In genomic region chr17:43220511-43221125, GRCh38 we compare ENCODE assay signal across 25 cellular contexts. TPM values are rescaled to one million over a fixed set of nuclear protein-coding genes. Genes with fewer than 3 reads are reported as not detected.
"Had no signal": no experiment of that assay in that cellular context is flagged by ENCODE, and none has a peak within 500 bp of the region (broad histone marks: within the 10 kb centered on the region; RNA-seq: fewer than 3 reads in every experiment).

No MANE protein-coding gene starts in this region.

- H3K4me3 Mint-ChIP-seq: activated T-cell treated with anti-CD3 and anti-CD28 coated beads, Interleukin-2, amount 50 U/mL, for 24 hours; activated T-helper 17 cell treated with anti-CD3 and anti-CD28 coated beads, Interleukin-2, amount 50 U/mL, for 72 hours; brain; neural crest cell; stimulated activated naive CD8-positive, alpha-beta T cell treated with anti-CD3 and anti-CD28 coated beads, Interleukin-15, amount 100 ng/mL, for 72 hours had no signal

- H3K36me3 ChIP-seq: WERI-Rb-1 had no signal

- H3K27ac Mint-ChIP-seq: activated T-cell treated with anti-CD3 and anti-CD28 coated beads, Interleukin-2, amount 50 U/mL, for 24 hours; brain; progenitor cell of endocrine pancreas had no signal

- H3K4me1 ChIP-seq: esophagus squamous epithelium, gastrocnemius medialis, transverse colon, vagina had no signal

- H3K9me3 Mint-ChIP-seq: activated naive CD4-positive, alpha-beta T cell treated with anti-CD3 and anti-CD28 coated beads, Interleukin-2, amount 50 U/mL, for 72 hours; activated T-cell treated with anti-CD3 and anti-CD28 coated beads, Interleukin-2, amount 50 U/mL, for 24 hours; activated T-helper 17 cell treated with anti-CD3 and anti-CD28 coated beads, Interleukin-2, amount 50 U/mL, for 72 hours; neural crest cell; stimulated activated naive CD8-positive, alpha-beta T cell treated with anti-CD3 and anti-CD28 coated beads, Interleukin-15, amount 100 ng/mL, for 72 hours had no signal

- H3K4me3 ChIP-seq: esophagus squamous epithelium, gastrocnemius medialis, transverse colon, vagina had no signal

- ATAC-seq: activated naive CD4-positive, alpha-beta T cell treated with anti-CD3 and anti-CD28 coated beads, Interleukin-2, amount 50 U/mL, for 72 hours; activated T-helper 17 cell treated with anti-CD3 and anti-CD28 coated beads, Interleukin-2, amount 50 U/mL, for 72 hours; gastrocnemius medialis; left ventricle myocardium superior; stimulated activated naive CD8-positive, alpha-beta T cell treated with anti-CD3 and anti-CD28 coated beads, Interleukin-15, amount 100 ng/mL, for 72 hours had no signal

- H3K27ac ChIP-seq: esophagus squamous epithelium, gastrocnemius medialis, transverse colon, vagina, WERI-Rb-1 had no signal

- DNase-seq: activated CD4-positive, CD25-positive, alpha-beta regulatory T cell treated with anti-CD3 and anti-CD28 coated beads, Interleukin-2, amount 50 U/mL, for 72 hours; activated CD8-positive, alpha-beta memory T cell treated with anti-CD3 and anti-CD28 coated beads for 24 hours; activated CD8-positive, alpha-beta memory T cell treated with anti-CD3 and anti-CD28 coated beads, Interleukin-2, amount 50 U/mL, for 4 hours; activated T-cell treated with anti-CD3 and anti-CD28 coated beads, Interleukin-2, amount 50 U/mL, for 24 hours; caudate nucleus; esophagus squamous epithelium; gastrocnemius medialis; hypothalamus; left ventricle myocardium superior; retina; stimulated activated CD4-positive, alpha-beta T cell treated with anti-CD3 and anti-CD28 coated beads, Interleukin-12 subunit alpha, Interleukin-12 subunit beta, amount 100 ng/mL, for 4 hours; stimulated activated CD4-positive, alpha-beta T cell treated with anti-CD3 and anti-CD28 coated beads, Interleukin-4, amount 100 ng/mL, for 4 hours; stimulated activated naive CD8-positive, alpha-beta T cell treated with anti-CD3 and anti-CD28 coated beads, Interleukin-15, amount 100 ng/mL, for 72 hours; transverse colon; WERI-Rb-1 had no signal

- H3K4me1 Mint-ChIP-seq: brain had no signal

- H3K27me3 ChIP-seq: esophagus squamous epithelium, gastrocnemius medialis, transverse colon, vagina had no signal

- H3K9me3 ChIP-seq: esophagus squamous epithelium, gastrocnemius medialis, transverse colon, vagina had no signal

- FAIRE-seq: TTC549 had no signal

- H3K27me3 Mint-ChIP-seq: activated T-cell treated with anti-CD3 and anti-CD28 coated beads, Interleukin-2, amount 50 U/mL, for 24 hours; activated T-helper 17 cell treated with anti-CD3 and anti-CD28 coated beads, Interleukin-2, amount 50 U/mL, for 72 hours; brain; progenitor cell of endocrine pancreas; stimulated activated naive CD8-positive, alpha-beta T cell treated with anti-CD3 and anti-CD28 coated beads, Interleukin-15, amount 100 ng/mL, for 72 hours had no signal

RNA-seq across cellular contexts. Expression of gene CCDC200, which starts 7.8 kb away (rescaled TPM):
- total RNA-seq: aorta, esophagus squamous epithelium, gastrocnemius medialis, left ventricle myocardium superior, neural crest cell, osteoblast, progenitor cell of endocrine pancreas, transverse colon, vagina had no signal
- polyA plus RNA-seq: aorta had no signal

RNA-seq across cellular contexts. Expression of gene RNU2-1, which starts 13.2 kb away (rescaled TPM):
- total RNA-seq: esophagus squamous epithelium, gastrocnemius medialis, osteoblast, transverse colon, vagina had no signal
- polyA plus RNA-seq: adipose tissue, aorta had no signal
